ENCODE assay signal across 18 cellular contexts in genomic region chr4:5433196-5433595, GRCh38.
DNase-seq lines count a peak whose midpoint lies in the region; ATAC-seq and TF ChIP-seq lines count a peak whose summit lies in the region.
"Had no signal": no experiment of that assay in that cellular context is flagged by ENCODE, and none has a peak within 500 bp of the region (broad histone marks: within the 10 kb centered on the region; RNA-seq: fewer than 3 reads in every experiment).

No MANE protein-coding gene starts in this region.

- H3K27ac Mint-ChIP-seq in endodermal cell = no peak overlapping the region
- H3K27ac Mint-ChIP-seq: B cell; CD4-positive, alpha-beta T cell; CD8-positive, alpha-beta T cell had no signal

- H3K27ac ChIP-seq in endodermal cell (ENCODE audit: low read depth, low read length) = no peak overlapping the region
- H3K27ac ChIP-seq in lung (ENCODE audit: low read depth in 1 of 2, low read length in 1 of 2) = no peak overlapping the region
- H3K27ac ChIP-seq: 22Rv1; A549; BLaER1 treated with 17β-estradiol and CSF1 and Interleukin-3, amounts not matched to agents 10 nM and 100 nM; C4-2B had no signal

- no peaks in the 10 kb centered on the region for H3K27me3 ChIP-seq in endodermal cell (ENCODE audit: control insufficient read depth, insufficient read depth, low read length, poor library complexity, severe bottlenecking)
- H3K27me3 ChIP-seq in lung (ENCODE audit: control insufficient read depth, insufficient read depth) = no peaks in the 10 kb centered on the region
- H3K27me3 ChIP-seq: BLaER1 treated with 17β-estradiol and CSF1 and Interleukin-3, amounts not matched to agents 10 nM and 100 nM had no signal

- no peak for ATAC-seq in lung (ENCODE audit: insufficient read depth, low FRiP score)
- ATAC-seq in HG02759 (IDR thresholded peaks at IDR 0.05; ENCODE audit: unreplicated experiment) = no peak
- ATAC-seq in GM21447 (IDR thresholded peaks at IDR 0.05; ENCODE audit: unreplicated experiment) = no peak
- ATAC-seq: A549; CD8-positive, alpha-beta T cell had no signal

- H3K4me1 Mint-ChIP-seq in endodermal cell = peaks cover 10% of the 10 kb centered on the region
- H3K4me1 Mint-ChIP-seq: B cell had no signal

- peak; percentile 5 for DNase-seq in endodermal cell
- peak; percentile 17 for DNase-seq in lung (ENCODE audit: low spot score)
- peak; percentile 14 for DNase-seq in ureter (ENCODE audit: low spot score)
- no peak for DNase-seq in OCI-M1 (lab: John Stamatoyannopoulos, UW)
- DNase-seq: AML-193; Caco-2; Calu3; CD4-positive, alpha-beta T cell; CD8-positive, alpha-beta T cell; DMS79 treated with DMSO at 0.1 percent for 48 hours; GF-D8 had no signal

- H3K4me1 ChIP-seq in endodermal cell (ENCODE audit: control insufficient read depth, insufficient read depth, low read length) (peaks cover 3% of the 10 kb centered on the region), lung (ENCODE audit: control insufficient read depth in 2 of 2, insufficient read depth in 2 of 2, low read length in 2 of 2) (no peaks in the 10 kb centered on the region)
- H3K4me1 ChIP-seq: A549; BLaER1 treated with 17β-estradiol and CSF1 and Interleukin-3, amounts not matched to agents 10 nM and 100 nM; Caco-2 had no signal

- WGBS in endodermal cell (ENCODE audit: insufficient coverage in 1 of 2, insufficient read length in 1 of 2), 2 experiments = 95 to 98% methylated on average over 4 to 5 of the region's 5 CpGs
- WGBS in lung, 2 donors = 89 to 91% methylated on average over 5 of the region's 5 CpGs

- peaks cover 7% of the 10 kb centered on the region for H3K9me3 ChIP-seq in endodermal cell (ENCODE audit: control insufficient read depth, low read length)
- H3K9me3 ChIP-seq in lung (ENCODE audit: control insufficient read depth in 2 of 2, insufficient read depth in 1 of 2, low read length in 1 of 2) = peaks cover 0 to 6% of the 10 kb centered on the region in 2 donors

- H3K27me3 Mint-ChIP-seq in endodermal cell (ENCODE audit: insufficient read depth) = peaks cover 20% of the 10 kb centered on the region

- H3K4me3 ChIP-seq in endodermal cell (ENCODE audit: low read length) (no peak overlapping the region), lung (no peak overlapping the region)
- H3K4me3 ChIP-seq: A549; BLaER1 treated with 17β-estradiol and CSF1 and Interleukin-3, amounts not matched to agents 10 nM and 100 nM had no signal

- TF ChIP-seq CTCF in endodermal cell (conservative IDR thresholded peaks at IDR 0.05) (no peak), lung (IDR thresholded peaks at IDR 0.05; ENCODE audit: control extremely low read depth, extremely low read depth) (no peak)

- H3K9me3 Mint-ChIP-seq in endodermal cell = peaks cover 30% of the 10 kb centered on the region
- H3K9me3 Mint-ChIP-seq: CD4-positive, alpha-beta T cell had no signal

- H3K4me3 Mint-ChIP-seq in endodermal cell = no peak overlapping the region
- H3K4me3 Mint-ChIP-seq: B cell; CD4-positive, alpha-beta T cell; CD8-positive, alpha-beta T cell had no signal

- H3K36me3 Mint-ChIP-seq in endodermal cell (ENCODE audit: low read depth) = peaks cover 2% of the 10 kb centered on the region
- H3K36me3 Mint-ChIP-seq: CD8-positive, alpha-beta T cell had no signal

- no peaks in the 10 kb centered on the region for H3K36me3 ChIP-seq in endodermal cell (ENCODE audit: control insufficient read depth, insufficient read depth, low read length)
- H3K36me3 ChIP-seq in lung (ENCODE audit: control insufficient read depth in 2 of 2, insufficient read depth in 2 of 2, low read length in 2 of 2) = no peaks in the 10 kb centered on the region

- H3K9ac ChIP-seq in endodermal cell (ENCODE audit: extremely low read depth, low read length, poor library complexity, severe bottlenecking) = no peak overlapping the region
- H3K9ac ChIP-seq: BLaER1 treated with 17β-estradiol and CSF1 and Interleukin-3, amounts not matched to agents 10 nM and 100 nM had no signal
